Comparison of ENCODE assay signal across 1 cellular context in the genomic region with DNA sequence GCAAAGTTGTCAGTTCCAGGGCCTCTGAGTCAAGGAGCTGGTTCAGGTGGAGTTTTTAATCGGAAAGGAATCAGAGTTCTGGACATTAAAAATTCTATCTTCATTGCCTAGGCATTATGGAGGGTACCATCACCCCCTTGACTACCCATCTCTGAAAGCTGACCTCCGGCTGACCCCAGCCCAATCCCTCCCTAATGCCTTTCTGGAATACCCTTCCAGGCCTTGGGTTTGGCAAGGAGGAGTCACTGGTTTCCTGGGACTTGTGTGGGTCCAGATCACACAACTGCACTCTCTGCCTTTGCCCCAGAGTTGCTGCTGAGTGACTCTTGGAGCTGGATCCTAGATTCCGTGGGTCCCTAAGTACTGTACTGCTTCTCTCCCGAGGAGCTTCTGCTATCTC.
TF ChIP-seq lines count a peak whose summit lies in the region.

No MANE protein-coding gene starts in this region.

TF ChIP-seq in WTC11, 78 proteins besides CTCF, POLR2A, EP300 and RAD21 (continued from another document):
- no peak for TF ChIP-seq GRHL2 (CRISPR knock-in tag; IDR thresholded peaks at IDR 0.05; ENCODE audit: insufficient replicate concordance, severe bottlenecking)
- no peak for TF ChIP-seq SOX15 (CRISPR knock-in tag; IDR thresholded peaks at IDR 0.05)
- TF ChIP-seq, protein P1, sequence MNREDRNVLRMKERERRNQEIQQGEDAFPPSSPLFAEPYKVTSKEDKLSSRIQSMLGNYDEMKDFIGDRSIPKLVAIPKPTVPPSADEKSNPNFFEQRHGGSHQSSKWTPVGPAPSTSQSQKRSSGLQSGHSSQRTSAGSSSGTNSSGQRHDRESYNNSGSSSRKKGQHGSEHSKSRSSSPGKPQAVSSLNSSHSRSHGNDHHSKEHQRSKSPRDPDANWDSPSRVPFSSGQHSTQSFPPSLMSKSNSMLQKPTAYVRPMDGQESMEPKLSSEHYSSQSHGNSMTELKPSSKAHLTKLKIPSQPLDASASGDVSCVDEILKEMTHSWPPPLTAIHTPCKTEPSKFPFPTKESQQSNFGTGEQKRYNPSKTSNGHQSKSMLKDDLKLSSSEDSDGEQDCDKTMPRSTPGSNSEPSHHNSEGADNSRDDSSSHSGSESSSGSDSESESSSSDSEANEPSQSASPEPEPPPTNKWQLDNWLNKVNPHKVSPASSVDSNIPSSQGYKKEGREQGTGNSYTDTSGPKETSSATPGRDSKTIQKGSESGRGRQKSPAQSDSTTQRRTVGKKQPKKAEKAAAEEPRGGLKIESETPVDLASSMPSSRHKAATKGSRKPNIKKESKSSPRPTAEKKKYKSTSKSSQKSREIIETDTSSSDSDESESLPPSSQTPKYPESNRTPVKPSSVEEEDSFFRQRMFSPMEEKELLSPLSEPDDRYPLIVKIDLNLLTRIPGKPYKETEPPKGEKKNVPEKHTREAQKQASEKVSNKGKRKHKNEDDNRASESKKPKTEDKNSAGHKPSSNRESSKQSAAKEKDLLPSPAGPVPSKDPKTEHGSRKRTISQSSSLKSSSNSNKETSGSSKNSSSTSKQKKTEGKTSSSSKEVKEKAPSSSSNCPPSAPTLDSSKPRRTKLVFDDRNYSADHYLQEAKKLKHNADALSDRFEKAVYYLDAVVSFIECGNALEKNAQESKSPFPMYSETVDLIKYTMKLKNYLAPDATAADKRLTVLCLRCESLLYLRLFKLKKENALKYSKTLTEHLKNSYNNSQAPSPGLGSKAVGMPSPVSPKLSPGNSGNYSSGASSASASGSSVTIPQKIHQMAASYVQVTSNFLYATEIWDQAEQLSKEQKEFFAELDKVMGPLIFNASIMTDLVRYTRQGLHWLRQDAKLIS (CRISPR knock-in tag; IDR thresholded peaks at IDR 0.05; ENCODE audit: borderline replicate concordance): no peak
TF ChIP-seq in WTC11: peak in this region for 0.
